8 cellular contexts compared by ENCODE assay signal in the genomic region with DNA sequence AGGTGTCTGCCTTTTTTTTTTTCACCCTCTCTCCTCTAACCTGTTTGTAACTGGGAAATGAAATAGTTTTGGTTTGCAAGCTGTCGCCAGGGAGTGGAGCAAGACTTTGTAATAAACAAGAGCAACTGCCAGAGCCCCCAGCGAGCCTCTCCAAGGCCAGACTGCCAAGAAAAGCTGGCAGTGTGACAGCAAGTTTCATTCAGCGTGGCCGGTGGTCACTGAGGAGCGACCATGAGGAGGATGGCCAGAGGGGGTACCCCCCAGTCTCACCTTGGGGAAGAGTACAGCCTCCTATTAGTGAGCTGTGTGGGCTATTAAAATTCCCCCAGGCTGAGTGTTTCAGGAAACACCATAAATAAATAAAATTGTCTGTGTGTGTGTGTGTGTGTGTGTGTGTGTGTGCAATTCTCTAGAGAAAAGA. TPM values are rescaled to one million over a fixed set of nuclear protein-coding genes. Genes with fewer than 3 reads are reported as not detected.
A peak's percentile ranks its signal among the peaks of the same experiment; 100 is the strongest.
DNase-seq lines count a peak whose midpoint lies in the region; ATAC-seq and TF ChIP-seq lines count a peak whose summit lies in the region.

No MANE protein-coding gene starts in this region.

- H3F3A ChIP-seq in GM23248 (ENCODE audit: insufficient read depth) (0 out of 2 replicates have a peak, but pooled peaks cover 7% of the 10 kb centered on the region), smooth muscle cell (ENCODE audit: low read depth) (no peaks in the 10 kb centered on the region)

- H3K27me3 ChIP-seq in GM23248 (replicated peaks; ENCODE audit: insufficient read depth): no peaks in the 10 kb centered on the region
- no peaks in the 10 kb centered on the region for H3K27me3 ChIP-seq in smooth muscle cell (ENCODE audit: low read depth)
- no peaks in the 10 kb centered on the region for H3K27me3 ChIP-seq in effector memory CD4-positive, alpha-beta T cell (replicated peaks; ENCODE audit: control insufficient read depth, insufficient read depth, low read length, poor library complexity, severe bottlenecking)

- H3K36me3 ChIP-seq in GM23248 (ENCODE audit: low read depth) (no peaks in the 10 kb centered on the region), smooth muscle cell (ENCODE audit: low read depth) (no peaks in the 10 kb centered on the region)
- H3K36me3 ChIP-seq in effector memory CD4-positive, alpha-beta T cell (ENCODE audit: control insufficient read depth, insufficient read depth, low read length): no peaks in the 10 kb centered on the region

- H3K4me2 ChIP-seq in GM23248 (ENCODE audit: unreplicated experiment) (peak overlapping the region; percentile 75), smooth muscle cell (peak overlapping the region; percentile 73)

- no peaks in the 10 kb centered on the region for H3K9me2 ChIP-seq in GM23248 (ENCODE audit: insufficient read depth)

- H3K4me1 ChIP-seq in GM23248 (ENCODE audit: insufficient read depth) (peaks cover 19% of the 10 kb centered on the region), smooth muscle cell (ENCODE audit: low read depth) (peaks cover 16% of the 10 kb centered on the region)
- no peaks in the 10 kb centered on the region for H3K4me1 ChIP-seq in effector memory CD4-positive, alpha-beta T cell (ENCODE audit: control insufficient read depth, insufficient read depth, low read length, poor library complexity, severe bottlenecking)

- H4K20me1 ChIP-seq in GM23248 (ENCODE audit: insufficient read depth) (no peaks in the 10 kb centered on the region), smooth muscle cell (ENCODE audit: low read depth) (no peaks in the 10 kb centered on the region)

- no peak for TF ChIP-seq CTCF in smooth muscle cell (IDR thresholded peaks at IDR 0.05; ENCODE audit: borderline replicate concordance, insufficient read depth, poor library complexity, severe bottlenecking)

- H3K9me3 ChIP-seq in GM23248 (ENCODE audit: low read depth) (no peaks in the 10 kb centered on the region), smooth muscle cell (replicated peaks; ENCODE audit: low read depth) (no peaks in the 10 kb centered on the region)
- H3K9me3 ChIP-seq in effector memory CD4-positive, alpha-beta T cell (ENCODE audit: control insufficient read depth, low read length): no peaks in the 10 kb centered on the region

- in situ Hi-C loops in GM23248 (cut with MboI): no loop called here

- H3K79me2 ChIP-seq in GM23248 (ENCODE audit: insufficient read depth): no peaks in the 10 kb centered on the region
- no peaks in the 10 kb centered on the region for H3K79me2 ChIP-seq in smooth muscle cell (ENCODE audit: low read depth)

- no peak for ATAC-seq in GM21529 (IDR thresholded peaks at IDR 0.05; ENCODE audit: unreplicated experiment)

- DNase-seq in GM23248 (peak; percentile 67), T1000 (lab: John Stamatoyannopoulos, UW) (peak; percentile 45), hippocampal formation (lab: John Stamatoyannopoulos, UW) (peak; percentile 14 to 51), smooth muscle cell (lab: John Stamatoyannopoulos, UW; ENCODE audit: unreplicated experiment) (no peak), NCI-H146 treated with DMSO at 0.1 percent for 48 hours (lab: John Stamatoyannopoulos, UW; ENCODE audit: unreplicated experiment) (no peak), NCI-H128 (lab: John Stamatoyannopoulos, UW; ENCODE audit: unreplicated experiment) (no peak)
- DNase-seq in effector memory CD4-positive, alpha-beta T cell: no peak

- H3K27ac ChIP-seq in GM23248 (no peak overlapping the region), smooth muscle cell (ENCODE audit: low read depth) (no peak overlapping the region)
- no peak overlapping the region for H3K27ac ChIP-seq in effector memory CD4-positive, alpha-beta T cell (ENCODE audit: insufficient read depth, low read length, poor library complexity, severe bottlenecking)

- H3K4me3 ChIP-seq in GM23248 (peak overlapping the region; percentile 38), smooth muscle cell (no peak overlapping the region)
- no peak overlapping the region for H3K4me3 ChIP-seq in effector memory CD4-positive, alpha-beta T cell (ENCODE audit: insufficient read depth, low read depth, low read length, poor library complexity, severe bottlenecking)

- H2AFZ ChIP-seq in GM23248 (peak overlapping the region; percentile 43; the same call in 1 of the 2 replicates), smooth muscle cell (ENCODE audit: low read depth) (no peak overlapping the region)

- WGBS in GM23248 (ENCODE audit: low coverage in 1 of 2, low lambda C conversion rate in 2 of 2, missing lambda C conversion rate in 2 of 2), 2 experiments: 2 to 7% methylated on average over 5 of the region's 5 CpGs
- WGBS in smooth muscle cell (ENCODE audit: low lambda C conversion rate): 34% methylated on average over 5 of the region's 5 CpGs

- H3K9ac ChIP-seq in GM23248 (peak overlapping the region; percentile 26), smooth muscle cell (ENCODE audit: low read depth) (no peak overlapping the region)

RNA-seq across cellular contexts. Expression of gene ZFAND5, which starts 49.9 kb away (rescaled TPM):
- total RNA-seq in GM23248 (2014; rRNA removed; shearing (Covaris generic)): 166 and 184 TPM in 2 replicates
- polyA plus RNA-seq in GM23248 (2016; fragmentation: Nextera tagmentation; extraction: Ambion mirVana) (178 and 181 TPM in 2 replicates), smooth muscle cell (163 and 186 TPM in 2 replicates)
- 244 and 251 TPM in 2 replicates for total RNA-seq in smooth muscle cell

Comparison
In these comparisons a context has a peak if more than half of its experiments do, and no peak if none do; other contexts are left out.
1. DNase-seq: peak in GM23248 (single experiment), T1000 (single experiment) and hippocampal formation (2 of 2); none in smooth muscle cell (single experiment), NCI-H146 treated with DMSO at 0.1 percent for 48 hours (single experiment), NCI-H128 (single experiment) and effector memory CD4-positive, alpha-beta T cell (0 of 3).